8 cellular contexts compared by ENCODE assay signal in the genomic region with DNA sequence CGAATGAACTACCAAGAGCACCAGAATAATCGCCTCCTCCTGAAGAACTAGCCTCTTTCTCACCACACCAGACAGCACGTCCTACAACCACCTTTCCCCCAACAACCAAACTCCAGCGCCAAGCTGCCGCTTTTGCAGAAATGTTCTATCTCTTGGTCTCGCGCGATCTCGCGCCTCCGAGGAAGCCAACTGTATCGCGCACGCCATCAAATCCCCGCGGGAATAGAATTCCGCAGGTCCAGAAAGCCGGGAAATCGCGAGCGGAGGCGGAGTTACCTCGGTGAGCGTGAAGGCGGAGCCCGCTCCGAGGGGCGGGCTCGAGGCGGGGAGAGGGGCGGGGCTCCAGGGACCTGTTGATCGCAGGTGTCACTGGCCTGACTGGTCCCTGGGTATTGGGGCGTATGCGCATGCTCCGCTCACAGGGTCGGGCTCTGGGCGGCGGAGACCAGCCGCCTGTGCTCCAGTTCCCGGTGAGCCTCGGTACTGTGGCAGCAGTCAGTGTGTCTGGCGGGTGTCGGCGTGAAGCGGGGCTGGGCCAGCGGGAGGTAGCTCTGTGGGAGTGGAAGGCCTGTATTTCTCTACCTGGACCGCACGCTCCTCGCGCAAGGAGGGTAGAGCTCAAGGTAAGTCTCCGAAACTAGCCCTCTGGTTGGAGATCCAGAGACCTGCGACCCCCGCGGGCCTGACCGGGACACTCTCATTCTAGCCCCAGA. TPM values are rescaled to one million over a fixed set of nuclear protein-coding genes. Genes with fewer than 3 reads are reported as not detected.
DNase-seq lines count a peak whose midpoint lies in the region; ATAC-seq and TF ChIP-seq lines count a peak whose summit lies in the region.

A gene (plus strand): TSS at position 463 of the 713 bp plus-strand sequence. CDS start 27,047 bp downstream, outside the sequence.

- H3K27ac ChIP-seq in right cardiac atrium (ENCODE audit: low read length) (peak within 1 kb of the TSS; percentile 88), psoas muscle (peak within 1 kb of the TSS; percentile 99), urinary bladder (ENCODE audit: low read depth) (peak within 1 kb of the TSS; percentile 91)

- H3K4me1 ChIP-seq in right cardiac atrium (ENCODE audit: control insufficient read depth, insufficient read depth, low read length) (peaks cover 2% of the 10 kb centered on the region), psoas muscle (peaks cover 23% of the 10 kb centered on the region), urinary bladder (ENCODE audit: insufficient read depth) (no peaks in the 10 kb centered on the region)

- TF ChIP-seq CTCF in astrocyte of the cerebellum (IDR thresholded peaks at IDR 0.05; ENCODE audit: low read depth, low read length, missing control alignments) = no peak
- no peak for TF ChIP-seq CTCF in psoas muscle (IDR thresholded peaks at IDR 0.05)

- DNase-seq in NCI-H2029 treated with DMSO at 0.1 percent for 48 hours (lab: John Stamatoyannopoulos, UW) (peak; percentile 81), T1000 (lab: John Stamatoyannopoulos, UW) (peak; percentile 99), astrocyte of the cerebellum (ENCODE audit: low read depth) (peak; percentile 97), right cardiac atrium (peak; percentile 97 to 99 (median 98)), psoas muscle (peak; percentile 96 to 98)

- peak within 1 kb of the TSS; percentile 74 for H3K4me3 ChIP-seq in astrocyte of the cerebellum (ENCODE audit: low read depth, low read length)
- peak within 1 kb of the TSS; percentile 75 for H3K4me3 ChIP-seq in right cardiac atrium (ENCODE audit: low read length)
- peak within 1 kb of the TSS; percentile 91 for H3K4me3 ChIP-seq in psoas muscle
- peak within 1 kb of the TSS; percentile 56 for H3K4me3 ChIP-seq in urinary bladder (ENCODE audit: low read depth, low read length)

- peak; percentile 94 for ATAC-seq in GM18505 (IDR thresholded peaks at IDR 0.05; ENCODE audit: unreplicated experiment)
- peak; percentile 89 for ATAC-seq in HG02973 (IDR thresholded peaks at IDR 0.05; ENCODE audit: unreplicated experiment)
- ATAC-seq in right cardiac atrium = peak; percentile 98
- ATAC-seq in psoas muscle = peak; percentile 93 to 96 (median 96)

- under 1% methylated on average over 55 of the region's 55 CpGs for WGBS in right cardiac atrium
- 0 to 1% (median 0%) methylated on average over 54 to 55 of the region's 55 CpGs for WGBS in psoas muscle, 3 donors
- under 1% methylated on average over 55 of the region's 55 CpGs for WGBS in urinary bladder

- intact Hi-C loops in right cardiac atrium (cut with DNase I) (no loop called here), psoas muscle (cut with DNase I) (loop anchor here (2.0 to 10.0 kb wide), 5 partner anchors 72 to 230 kb away; no protein-coding TSS in a partner anchor)

- H3K9me3 ChIP-seq in right cardiac atrium (ENCODE audit: control insufficient read depth, low read length) (no peaks in the 10 kb centered on the region), psoas muscle (no peaks in the 10 kb centered on the region)

- peak; percentile 92 for TF ChIP-seq POLR2A in GM18505 (IDR thresholded peaks at IDR 0.05; ENCODE audit: borderline replicate concordance, extremely low read depth, insufficient read depth, insufficient read length)

- peaks cover 0 to 13% of the 10 kb centered on the region in 2 donors for H3K36me3 ChIP-seq in psoas muscle (ENCODE audit: insufficient read depth in 1 of 2, low read depth in 1 of 2)
- peaks cover 1% of the 10 kb centered on the region for H3K36me3 ChIP-seq in urinary bladder (ENCODE audit: insufficient read depth)

- no peaks in the 10 kb centered on the region for H3K27me3 ChIP-seq in right cardiac atrium (ENCODE audit: control insufficient read depth, insufficient read depth)
- H3K27me3 ChIP-seq in psoas muscle (ENCODE audit: insufficient read depth in 3 of 3, low read length in 2 of 3) = no peaks in the 10 kb centered on the region

- in situ Hi-C loops in astrocyte of the cerebellum (cut with HindIII; ENCODE audit: low sequenced_read_pairs) = no loop called here

RNA-seq across cellular contexts. Expression of the gene that starts here (rescaled TPM):
- 10 to 100 TPM; 47.7 to 62.4 (median 50.9) TPM for total RNA-seq in right cardiac atrium
- polyA plus RNA-seq in right cardiac atrium = 26.5 TPM
- total RNA-seq in psoas muscle = 10 to 100 TPM; 43.8 to 89.5 (median 57.3) TPM
- polyA plus RNA-seq in psoas muscle = 10 to 100 TPM in 2 of 3 donors, 1 to 10 TPM in 1; 6.0 to 54.5 (median 18.5) TPM
- 40.8 TPM for total RNA-seq in urinary bladder
- 14.8 TPM for polyA plus RNA-seq in urinary bladder

Comparison
In these comparisons a context has a peak if more than half of its experiments do, and no peak if none do; other contexts are left out.
1. Peak in every context shown above with its lines: DNase-seq, ATAC-seq, H3K4me3 ChIP-seq and H3K27ac ChIP-seq.
2. intact Hi-C loops: an anchor here in psoas muscle (2.0 to 10.0 kb wide); none called in right cardiac atrium.